In genomic region chr10:71705582-71705981, GRCh38 we compare ENCODE assay signal across 16 cellular contexts. TPM values are rescaled to one million over a fixed set of nuclear protein-coding genes. Genes with fewer than 3 reads are reported as not detected.
DNase-seq lines count a peak whose midpoint lies in the region; ATAC-seq and TF ChIP-seq lines count a peak whose summit lies in the region.
"Had no signal": no experiment of that assay in that cellular context is flagged by ENCODE, and none has a peak within 500 bp of the region (broad histone marks: within the 10 kb centered on the region; RNA-seq: fewer than 3 reads in every experiment).

No MANE protein-coding gene starts in this region.

- H3K4me1 Mint-ChIP-seq in activated CD8-positive, alpha-beta T cell treated with anti-CD3 and anti-CD28 coated beads, Interleukin-2, amount 10 ng/mL, durations not matched to agents 7 days and 5 days (ENCODE audit: low read depth) = peaks cover 35% of the 10 kb centered on the region
- peaks cover 25% of the 10 kb centered on the region for H3K4me1 Mint-ChIP-seq in activated CD8-positive, alpha-beta T cell treated with anti-CD3 and anti-CD28 coated beads for 36 hours (ENCODE audit: low read depth)
- peaks cover 69% of the 10 kb centered on the region for H3K4me1 Mint-ChIP-seq in dendritic cell treated with granulocyte-macrophage colony-stimulating factor and Interleukin-4, amounts not matched to agents 40 ng/mL and 50 ng/mL, for 4 days (ENCODE audit: low read depth)
- H3K4me1 Mint-ChIP-seq: GM23338 had no signal

- no peak for DNase-seq in activated CD8-positive, alpha-beta T cell treated with anti-CD3 and anti-CD28 coated beads, Interleukin-2, amount 10 ng/mL, durations not matched to agents 7 days and 5 days
- DNase-seq in activated CD8-positive, alpha-beta T cell treated with anti-CD3 and anti-CD28 coated beads for 36 hours = no peak
- DNase-seq in Panc1 (ENCODE audit: low read depth, low spot score) (no peak), dedifferentiated amniotic fluid mesenchymal stem cell (ENCODE audit: extremely low spot score) (no peak)
- DNase-seq: AML-193, DMS79 treated with DMSO at 0.1 percent for 48 hours, NCI-H1048, NCI-H1694, NCI-H446 treated with DMSO at 0.1 percent for 48 hours had no signal

- H3K9me3 Mint-ChIP-seq in activated CD8-positive, alpha-beta T cell treated with anti-CD3 and anti-CD28 coated beads, Interleukin-2, amount 10 ng/mL, durations not matched to agents 7 days and 5 days (ENCODE audit: insufficient read depth) = no peaks in the 10 kb centered on the region
- H3K9me3 Mint-ChIP-seq in activated CD8-positive, alpha-beta T cell treated with anti-CD3 and anti-CD28 coated beads for 36 hours = no peaks in the 10 kb centered on the region
- no peaks in the 10 kb centered on the region for H3K9me3 Mint-ChIP-seq in dendritic cell treated with granulocyte-macrophage colony-stimulating factor and Interleukin-4, amounts not matched to agents 40 ng/mL and 50 ng/mL, for 4 days
- H3K9me3 Mint-ChIP-seq: GM23338 had no signal

- no peak overlapping the region for H3K4me3 ChIP-seq in Panc1 (ENCODE audit: low read depth in 2 of 2, low read length in 2 of 2)
- H3K4me3 ChIP-seq: GM23338, SJCRH30 had no signal

- H3K36me3 Mint-ChIP-seq in activated CD8-positive, alpha-beta T cell treated with anti-CD3 and anti-CD28 coated beads, Interleukin-2, amount 10 ng/mL, durations not matched to agents 7 days and 5 days (ENCODE audit: low read depth) = no peaks in the 10 kb centered on the region
- no peaks in the 10 kb centered on the region for H3K36me3 Mint-ChIP-seq in activated CD8-positive, alpha-beta T cell treated with anti-CD3 and anti-CD28 coated beads for 36 hours (ENCODE audit: low read depth)
- no peaks in the 10 kb centered on the region for H3K36me3 Mint-ChIP-seq in dendritic cell treated with granulocyte-macrophage colony-stimulating factor and Interleukin-4, amounts not matched to agents 40 ng/mL and 50 ng/mL, for 4 days (ENCODE audit: low read depth)

- H3K36me3 ChIP-seq in Panc1 (ENCODE audit: control insufficient read depth, insufficient read depth, low read length) = no peaks in the 10 kb centered on the region
- H3K36me3 ChIP-seq: SJCRH30 had no signal

- CTCF ChIA-PET in activated CD8-positive, alpha-beta T cell treated with anti-CD3 and anti-CD28 coated beads, Interleukin-2, amount 10 ng/mL, durations not matched to agents 7 days and 5 days (lab: Charles Lee) = interaction anchor here (0.7 to 4.9 kb wide), 5 partner anchors 9 to 137 kb away, joined by 3 to 121 read pairs (median 5); no protein-coding TSS in a partner anchor
- CTCF ChIA-PET in activated CD8-positive, alpha-beta T cell treated with anti-CD3 and anti-CD28 coated beads for 36 hours (lab: Charles Lee) = interaction anchor here (0.9 to 12.4 kb wide), 8 partner anchors 11 to 321 kb away, joined by 3 to 189 read pairs (median 5); partner anchors contain the start of gene VSIR
- CTCF ChIA-PET in Panc1 (lab: Charles Lee) = interaction anchor here (0.5 to 1.1 kb wide), 7 partner anchors 9 to 311 kb away, joined by 3 to 6 read pairs (median 3); partner anchors contain the start of gene CDH23

- ATAC-seq in activated CD8-positive, alpha-beta T cell treated with anti-CD3 and anti-CD28 coated beads, Interleukin-2, amount 10 ng/mL, durations not matched to agents 7 days and 5 days = no peak
- no peak for ATAC-seq in activated CD8-positive, alpha-beta T cell treated with anti-CD3 and anti-CD28 coated beads for 36 hours
- ATAC-seq in Panc1 = 0 out of 2 replicates have a peak, but pooled peaks have one; percentile 6
- no peak for ATAC-seq in GM19452 (IDR thresholded peaks at IDR 0.05; ENCODE audit: unreplicated experiment)
- ATAC-seq in GM19467 (IDR thresholded peaks at IDR 0.05; ENCODE audit: unreplicated experiment) = no peak
- ATAC-seq: GM23338 had no signal

- H3K27ac Mint-ChIP-seq in activated CD8-positive, alpha-beta T cell treated with anti-CD3 and anti-CD28 coated beads, Interleukin-2, amount 10 ng/mL, durations not matched to agents 7 days and 5 days = peak overlapping the region; percentile 61
- H3K27ac Mint-ChIP-seq in activated CD8-positive, alpha-beta T cell treated with anti-CD3 and anti-CD28 coated beads for 36 hours = no peak overlapping the region
- peak overlapping the region; percentile 48 for H3K27ac Mint-ChIP-seq in dendritic cell treated with granulocyte-macrophage colony-stimulating factor and Interleukin-4, amounts not matched to agents 40 ng/mL and 50 ng/mL, for 4 days
- H3K27ac Mint-ChIP-seq: GM23338 had no signal

- intact Hi-C loops in activated CD8-positive, alpha-beta T cell treated with anti-CD3 and anti-CD28 coated beads for 36 hours (cut with micrococcal nuclease) = loop anchor here (10.0 kb wide), 1 partner anchor 321 kb away; no protein-coding TSS in a partner anchor
- intact Hi-C loops in Panc1 (cut with micrococcal nuclease; ENCODE audit: unreplicated experiment) = loop anchor here (10.0 kb wide), 1 partner anchor 109 kb away; no protein-coding TSS in a partner anchor
- intact Hi-C loops in dendritic cell treated with granulocyte-macrophage colony-stimulating factor and Interleukin-4, amounts not matched to agents 40 ng/mL and 50 ng/mL, for 4 days (cut with micrococcal nuclease) = loop anchor here (5.0 to 10.0 kb wide), 2 partner anchors 221 to 323 kb away; no protein-coding TSS in a partner anchor

- BruUV-seq in Panc1 (replicated peaks; lab: Mats Ljungman, UMichigan) = no TSS peak

- POLR2A ChIA-PET in activated CD8-positive, alpha-beta T cell treated with anti-CD3 and anti-CD28 coated beads, Interleukin-2, amount 10 ng/mL, durations not matched to agents 7 days and 5 days (lab: Charles Lee) = interaction anchor here (0.8 kb wide), 1 partner anchor 52 kb away, joined by 3 read pairs; no protein-coding TSS in a partner anchor
- POLR2A ChIA-PET in activated CD8-positive, alpha-beta T cell treated with anti-CD3 and anti-CD28 coated beads for 36 hours (lab: Charles Lee) = interaction anchor here (0.8 to 2.2 kb wide), 4 partner anchors 8 to 271 kb away, joined by 3 to 7 read pairs (median 3); no protein-coding TSS in a partner anchor
- POLR2A ChIA-PET in Panc1 (lab: Charles Lee) = no interaction called here

- no peak for TF ChIP-seq CTCF in activated CD8-positive, alpha-beta T cell treated with anti-CD3 and anti-CD28 coated beads for 36 hours (IDR thresholded peaks at IDR 0.05)
- TF ChIP-seq CTCF in Panc1 (IDR thresholded peaks at IDR 0.05) = no peak

- no peaks in the 10 kb centered on the region; the same call in 1 of the 2 replicates for H3K4me1 ChIP-seq in Panc1 (ENCODE audit: control insufficient read depth, insufficient read depth, low read length)
- H3K4me1 ChIP-seq: SJCRH30 had no signal

- no peak overlapping the region for H3K4me3 Mint-ChIP-seq in activated CD8-positive, alpha-beta T cell treated with anti-CD3 and anti-CD28 coated beads, Interleukin-2, amount 10 ng/mL, durations not matched to agents 7 days and 5 days
- H3K4me3 Mint-ChIP-seq in activated CD8-positive, alpha-beta T cell treated with anti-CD3 and anti-CD28 coated beads for 36 hours = no peak overlapping the region
- H3K4me3 Mint-ChIP-seq in dendritic cell treated with granulocyte-macrophage colony-stimulating factor and Interleukin-4, amounts not matched to agents 40 ng/mL and 50 ng/mL, for 4 days = no peak overlapping the region
- H3K4me3 Mint-ChIP-seq: GM23338 had no signal

- in situ Hi-C loops in Panc1 (cut with HindIII; ENCODE audit: low pct_unique_long_range_greater_than_20kb, low sequenced_read_pairs) = no loop called here

- no peaks in the 10 kb centered on the region for H3K9me3 ChIP-seq in Panc1 (ENCODE audit: control insufficient read depth, insufficient read depth, low read depth, low read length)
- H3K9me3 ChIP-seq: SJCRH30 had no signal

- no peaks in the 10 kb centered on the region for H3K27me3 Mint-ChIP-seq in activated CD8-positive, alpha-beta T cell treated with anti-CD3 and anti-CD28 coated beads, Interleukin-2, amount 10 ng/mL, durations not matched to agents 7 days and 5 days (ENCODE audit: low read depth)
- H3K27me3 Mint-ChIP-seq in activated CD8-positive, alpha-beta T cell treated with anti-CD3 and anti-CD28 coated beads for 36 hours = no peaks in the 10 kb centered on the region
- H3K27me3 Mint-ChIP-seq in dendritic cell treated with granulocyte-macrophage colony-stimulating factor and Interleukin-4, amounts not matched to agents 40 ng/mL and 50 ng/mL, for 4 days = no peaks in the 10 kb centered on the region

- no peak overlapping the region for H3K27ac ChIP-seq in Panc1 (ENCODE audit: low read length)
- H3K27ac ChIP-seq: SJCRH30 had no signal

- no peaks in the 10 kb centered on the region for H3K27me3 ChIP-seq in Panc1 (ENCODE audit: control insufficient read depth, insufficient read depth, low read length)
- H3K27me3 ChIP-seq: SJCRH30 had no signal

RNA-seq across cellular contexts. Expression of gene C10orf105, which starts 14.0 kb away (rescaled TPM):
- total RNA-seq in activated CD8-positive, alpha-beta T cell treated with anti-CD3 and anti-CD28 coated beads, Interleukin-2, amount 10 ng/mL, durations not matched to agents 7 days and 5 days = 1 to 10 TPM in 1 of 2 experiments, under 1 TPM in 1; 0.73 to 1.1 TPM
- total RNA-seq in activated CD8-positive, alpha-beta T cell treated with anti-CD3 and anti-CD28 coated beads for 36 hours = under 1 TPM; 0.16 to 0.27 TPM
- total RNA-seq in Panc1 (2021; ENCODE audit: unreplicated experiment) = not detected
- not detected for polyA plus RNA-seq in Panc1 (2012; ENCODE audit: insufficient read length)
- total RNA-seq: A673, HT1080, SJCRH30 had no signal
